ENCODE assay signal across 8 cellular contexts in genomic region chr21:31731802-31732537, GRCh38. TPM values are rescaled to one million over a fixed set of nuclear protein-coding genes. Genes with fewer than 3 reads are reported as not detected.
A peak's percentile ranks its signal among the peaks of the same experiment; 100 is the strongest.
DNase-seq lines count a peak whose midpoint lies in the region; ATAC-seq, FAIRE-seq and TF ChIP-seq lines count a peak whose summit lies in the region.

Gene SCAF4, minus strand, starts transcription at chr21:31732118. Its CDS starts 426 bp downstream, at chr21:31731692.

- H4K20me1 ChIP-seq in endothelial cell of umbilical vein (replicated peaks; ENCODE audit: control insufficient read depth, extremely low read depth, insufficient read depth, low read length), result peaks cover 13% of the 10 kb centered on the region

- H3K9me1 ChIP-seq in endothelial cell of umbilical vein (replicated peaks; ENCODE audit: control insufficient read depth, extremely low read depth, insufficient read depth, low read length), result no peaks in the 10 kb centered on the region

- H3K9ac ChIP-seq in NT2/D1 (ENCODE audit: insufficient read length, low read depth) (peak within 1 kb of the TSS; percentile 98), endothelial cell of umbilical vein (replicated peaks; ENCODE audit: extremely low read depth, insufficient read depth, low read length) (peak within 1 kb of the TSS; percentile 86)

- H3K4me2 ChIP-seq in endothelial cell of umbilical vein (ENCODE audit: insufficient read depth, low read length), result peak within 1 kb of the TSS; percentile 98

- DNase-seq in D721Med (ENCODE audit: insufficient read length, low spot score), result peak; percentile 84
- DNase-seq in HUDEP-2 (lab: John Stamatoyannopoulos, UW; ENCODE audit: unreplicated experiment in 76 of 76), result peak in 73 of 76 experiments; percentile 52 to 95 (median 87)
- DNase-seq in NT2/D1 (ENCODE audit: low read depth, low spot score), result peak; percentile 85
- DNase-seq in activated T-cell treated with anti-CD3 and anti-CD28 coated beads for 1 hour (ENCODE audit: low read depth), result peak; percentile 66
- DNase-seq in endothelial cell of umbilical vein (ENCODE audit: low read depth, low spot score), result peak; percentile 88
- DNase-seq in middle frontal gyrus (ENCODE audit: extremely low spot score, low spot score), result peak; percentile 91
- DNase-seq in stimulated activated CD8-positive, alpha-beta memory T cell treated with anti-CD3 and anti-CD28 coated beads, Interleukin-2, amount 100 ng/mL, for 1 hour (ENCODE audit: low read depth in 2 of 2), result peak; percentile 64 to 68

- H3K36me3 ChIP-seq in NT2/D1 (ENCODE audit: insufficient read depth, insufficient read length, low read length) (peaks cover 19% of the 10 kb centered on the region), endothelial cell of umbilical vein (ENCODE audit: control insufficient read depth in 2 of 2, extremely low read depth in 1 of 2, insufficient read depth in 2 of 2, low read length in 2 of 2) (no peaks in the 10 kb centered on the region)

- TF ChIP-seq CTCF in D721Med (IDR thresholded peaks at IDR 0.05; ENCODE audit: insufficient read depth, missing control alignments) (no peak), endothelial cell of umbilical vein (IDR thresholded peaks at IDR 0.05; ENCODE audit: extremely low read depth in 1 of 2, insufficient read depth in 1 of 2, low read depth in 1 of 2, low read length in 2 of 2) (no peak)

- intact Hi-C loops in endothelial cell of umbilical vein (cut with micrococcal nuclease), result loop anchor here (2.0 to 5.0 kb wide), 3 partner anchors 71 to 810 kb away; partner anchors contain the start of gene MIS18A

- dilution Hi-C loops in endothelial cell of umbilical vein (cut with MboI; ENCODE audit: extremely low pct_ligation_motif_present, low sequenced_read_pairs), result no loop called here

- H3K27ac ChIP-seq in endothelial cell of umbilical vein (ENCODE audit: insufficient read depth, low read depth, low read length), result peak within 1 kb of the TSS; percentile 66

- H3K79me2 ChIP-seq in endothelial cell of umbilical vein (ENCODE audit: control insufficient read depth, insufficient read depth, low read length), result peaks cover 49% of the 10 kb centered on the region

- H3K27me3 ChIP-seq in NT2/D1 (ENCODE audit: insufficient read depth, insufficient read length), result no peaks in the 10 kb centered on the region
- no peaks in the 10 kb centered on the region for H3K27me3 ChIP-seq in endothelial cell of umbilical vein (ENCODE audit: control insufficient read depth in 2 of 2, insufficient read depth in 2 of 2, low read length in 2 of 2)

- peak within 1 kb of the TSS; percentile 92 for H3K4me3 ChIP-seq in NT2/D1 (ENCODE audit: insufficient read length, low read depth)
- H3K4me3 ChIP-seq in endothelial cell of umbilical vein (replicated peaks in 1 of 3; ENCODE audit: insufficient read depth in 1 of 3, low read depth in 1 of 3, low read length in 3 of 3), result peak within 1 kb of the TSS; percentile 72 to 95 (median 79)

- CTCF ChIA-PET in endothelial cell of umbilical vein (lab: Charles Lee), result no interaction called here

- H3K4me1 ChIP-seq in NT2/D1 (ENCODE audit: insufficient read depth, insufficient read length) (peaks cover 8% of the 10 kb centered on the region), endothelial cell of umbilical vein (ENCODE audit: control insufficient read depth, extremely low read depth, insufficient read depth, low read length) (peaks cover 28% of the 10 kb centered on the region)

- TSS peak; percentile 4 for BruUV-seq in endothelial cell of umbilical vein (replicated peaks; lab: Mats Ljungman, UMichigan)

- peak; percentile 81 for ATAC-seq in GM21423 (IDR thresholded peaks at IDR 0.05; ENCODE audit: unreplicated experiment)

- peak; percentile 89 for TF ChIP-seq POLR2A in endothelial cell of umbilical vein (IDR thresholded peaks at IDR 0.05; ENCODE audit: low read depth, low read length)

- POLR2A ChIA-PET in endothelial cell of umbilical vein (lab: Charles Lee), result no interaction called here

- FAIRE-seq in D721Med (lab: Jason Lieb, UNC) (no peak), endothelial cell of umbilical vein (lab: Jason Lieb, UNC) (no peak)

- peak within 1 kb of the TSS; percentile 78 for H2AFZ ChIP-seq in endothelial cell of umbilical vein (ENCODE audit: low read depth, low read length)

- H3K9me3 ChIP-seq in NT2/D1 (ENCODE audit: insufficient read depth, low read length), result no peaks in the 10 kb centered on the region
- H3K9me3 ChIP-seq in endothelial cell of umbilical vein (replicated peaks; ENCODE audit: control insufficient read depth, insufficient read depth, low read length), result no peaks in the 10 kb centered on the region

TF ChIP-seq in endothelial cell of umbilical vein, 7 proteins besides CTCF, POLR2A, EP300 and RAD21:
- TF ChIP-seq POLR2AphosphoS5 (IDR thresholded peaks at IDR 0.05; ENCODE audit: insufficient read depth, low read depth, low read length), result peak; percentile 83
- TF ChIP-seq, protein P1, sequence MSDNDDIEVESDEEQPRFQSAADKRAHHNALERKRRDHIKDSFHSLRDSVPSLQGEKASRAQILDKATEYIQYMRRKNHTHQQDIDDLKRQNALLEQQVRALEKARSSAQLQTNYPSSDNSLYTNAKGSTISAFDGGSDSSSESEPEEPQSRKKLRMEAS (IDR thresholded peaks at IDR 0.05; ENCODE audit: insufficient read depth, insufficient read length), result peak; percentile 8
- TF ChIP-seq EZH2 (IDR thresholded peaks at IDR 0.05; ENCODE audit: borderline replicate concordance, low read depth, low read length, severe bottlenecking), result no peak
TF ChIP-seq in endothelial cell of umbilical vein: peak in this region for 2.

RNA-seq across cellular contexts. Expression of gene SCAF4, which starts in this region (rescaled TPM):
- 41.2 and 42.0 TPM in 2 replicates for total RNA-seq in endothelial cell of umbilical vein
- polyA plus RNA-seq in endothelial cell of umbilical vein, result 11.4 and 12.2 TPM in 2 replicates
- 8.8 TPM in 2 replicates for polyA plus RNA-seq in endothelial cell of umbilical vein (2011; cell fraction: cytosol; rRNA removed)
- 40.6 and 40.9 TPM in 2 replicates for polyA plus RNA-seq in endothelial cell of umbilical vein (2011; cell fraction: nucleus; rRNA removed)
- 21.0 and 23.1 TPM in 2 replicates for polyA plus RNA-seq in endothelial cell of umbilical vein (2012)
- 19.2 and 26.0 TPM in 2 replicates for polyA minus RNA-seq in endothelial cell of umbilical vein
- 6.0 TPM for polyA minus RNA-seq in endothelial cell of umbilical vein (2011; cell fraction: cytosol; rRNA and poly(A)+ RNA removed)
- polyA minus RNA-seq in endothelial cell of umbilical vein (2011; cell fraction: nucleus; rRNA and poly(A)+ RNA removed), result 50.2 and 63.8 TPM in 2 replicates

Comparison
In these comparisons a context has a peak if more than half of its experiments do, and no peak if none do; other contexts are left out.
1. Peak in every context shown above with its lines: DNase-seq, ATAC-seq, H3K4me3 ChIP-seq and H3K27ac ChIP-seq.